Comparison of ENCODE assay signal across 11 cellular contexts in genomic region chr6:155201461-155202226, GRCh38.
DNase-seq lines count a peak whose midpoint lies in the region; ATAC-seq and TF ChIP-seq lines count a peak whose summit lies in the region.
"Had no signal": no experiment of that assay in that cellular context is flagged by ENCODE, and none has a peak within 500 bp of the region (broad histone marks: within the 10 kb centered on the region; RNA-seq: fewer than 3 reads in every experiment).

No MANE protein-coding gene starts in this region.

- H3K27me3 ChIP-seq in adipocyte (replicated peaks; ENCODE audit: control insufficient read depth, insufficient read depth, low read length) = no peaks in the 10 kb centered on the region
- H3K27me3 ChIP-seq in CD4-positive, alpha-beta memory T cell (ENCODE audit: insufficient read depth, low read length) = no peaks in the 10 kb centered on the region

- DNase-seq in ELR (ENCODE audit: low read depth) (peak; percentile 92), adipocyte (ENCODE audit: low read depth) (peak; percentile 73), mucosa of descending colon (no peak), NCI-H128 (lab: John Stamatoyannopoulos, UW; ENCODE audit: unreplicated experiment) (no peak)
- no peak for DNase-seq in CD4-positive, alpha-beta memory T cell
- no peak for DNase-seq in stimulated activated CD4-positive, alpha-beta T cell treated with anti-CD3 and anti-CD28 coated beads, Interleukin-12 subunit alpha, Interleukin-12 subunit beta, amount 100 ng/mL, for 4 hours
- DNase-seq: NCI-H1048; stimulated activated naive CD4-positive, alpha-beta T cell had no signal

- H3K4me3 ChIP-seq in adipocyte (ENCODE audit: low read length) (no peak overlapping the region), mucosa of descending colon (no peak overlapping the region)
- no peak overlapping the region for H3K4me3 ChIP-seq in CD4-positive, alpha-beta memory T cell (ENCODE audit: low read length in 2 of 2)

- ATAC-seq in HG03175 (IDR thresholded peaks at IDR 0.05; ENCODE audit: unreplicated experiment) (peak; percentile 39), mucosa of descending colon (peak; percentile 85), GM21515 (IDR thresholded peaks at IDR 0.05; ENCODE audit: unreplicated experiment) (no peak)

- CTCF ChIA-PET in CD4-positive, alpha-beta memory T cell (lab: Charles Lee; ENCODE audit: partially characterized antibody) = no interaction called here

- no peak for TF ChIP-seq CTCF in mucosa of descending colon (IDR thresholded peaks at IDR 0.05)

- no peak overlapping the region for H3K4me3 Mint-ChIP-seq in CD4-positive, alpha-beta memory T cell
- H3K4me3 Mint-ChIP-seq: activated T-helper 1 cell treated with anti-CD3 and anti-CD28 coated beads, Interleukin-12 subunit alpha, Interleukin-12 subunit beta, Interleukin-2, Interleukin-4 antibody, amounts not matched to agents 30 ng/mL and 10 ng/mL and 1 ng/mL, durations not matched to agents 14 hours and 24 hours and 36 hours had no signal

- H3K9me3 ChIP-seq in adipocyte (ENCODE audit: control insufficient read depth, low read length) = no peaks in the 10 kb centered on the region
- no peaks in the 10 kb centered on the region for H3K9me3 ChIP-seq in mucosa of descending colon
- no peaks in the 10 kb centered on the region for H3K9me3 ChIP-seq in CD4-positive, alpha-beta memory T cell (ENCODE audit: control insufficient read depth in 1 of 2, low read length in 2 of 2)

- no peak overlapping the region for H3K27ac Mint-ChIP-seq in CD4-positive, alpha-beta memory T cell
- H3K27ac Mint-ChIP-seq: activated T-helper 1 cell treated with anti-CD3 and anti-CD28 coated beads, Interleukin-12 subunit alpha, Interleukin-12 subunit beta, Interleukin-2, Interleukin-4 antibody, amounts not matched to agents 30 ng/mL and 10 ng/mL and 1 ng/mL, durations not matched to agents 14 hours and 24 hours and 36 hours had no signal

- H3K36me3 Mint-ChIP-seq in CD4-positive, alpha-beta memory T cell = no peaks in the 10 kb centered on the region

- no peaks in the 10 kb centered on the region for H3K4me1 Mint-ChIP-seq in CD4-positive, alpha-beta memory T cell

- intact Hi-C loops in mucosa of descending colon (cut with DNase I, micrococcal nuclease) = no loop called here
- intact Hi-C loops in CD4-positive, alpha-beta memory T cell (cut with micrococcal nuclease) = no loop called here

- no peaks in the 10 kb centered on the region for H3K27me3 Mint-ChIP-seq in CD4-positive, alpha-beta memory T cell

- H3K9ac ChIP-seq in adipocyte (ENCODE audit: low read length) = no peak overlapping the region

- POLR2A ChIA-PET in CD4-positive, alpha-beta memory T cell (lab: Charles Lee; ENCODE audit: partially characterized antibody) = no interaction called here

- H3K36me3 ChIP-seq in adipocyte (ENCODE audit: control insufficient read depth, insufficient read depth, low read length, severe bottlenecking) = no peaks in the 10 kb centered on the region
- no peaks in the 10 kb centered on the region for H3K36me3 ChIP-seq in mucosa of descending colon (ENCODE audit: low read depth)
- no peaks in the 10 kb centered on the region for H3K36me3 ChIP-seq in CD4-positive, alpha-beta memory T cell (ENCODE audit: insufficient read depth, low read length)

- peaks cover 0 to 5% (median 0%) of the 10 kb centered on the region in 8 donors for H3K9me3 Mint-ChIP-seq in CD4-positive, alpha-beta memory T cell

- H3K4me1 ChIP-seq in adipocyte (ENCODE audit: control insufficient read depth, insufficient read depth, low read length) (peaks cover 9% of the 10 kb centered on the region), mucosa of descending colon (ENCODE audit: low read depth) (peaks cover 6% of the 10 kb centered on the region)
- H3K4me1 ChIP-seq in CD4-positive, alpha-beta memory T cell (ENCODE audit: insufficient read depth, low read length) = no peaks in the 10 kb centered on the region

- H3K27ac ChIP-seq in CD4-positive, alpha-beta memory T cell (ENCODE audit: low read depth, low read length) = no peak overlapping the region

Comparison
In these comparisons a context has a peak if more than half of its experiments do, and no peak if none do; other contexts are left out.
1. DNase-seq: peak in ELR (single experiment) and adipocyte (single experiment); none in mucosa of descending colon (0 of 3), CD4-positive, alpha-beta memory T cell (0 of 5), NCI-H128 (single experiment) and stimulated activated CD4-positive, alpha-beta T cell treated with anti-CD3 and anti-CD28 coated beads, Interleukin-12 subunit alpha, Interleukin-12 subunit beta, amount 100 ng/mL, for 4 hours (single experiment).